In the genomic region with DNA sequence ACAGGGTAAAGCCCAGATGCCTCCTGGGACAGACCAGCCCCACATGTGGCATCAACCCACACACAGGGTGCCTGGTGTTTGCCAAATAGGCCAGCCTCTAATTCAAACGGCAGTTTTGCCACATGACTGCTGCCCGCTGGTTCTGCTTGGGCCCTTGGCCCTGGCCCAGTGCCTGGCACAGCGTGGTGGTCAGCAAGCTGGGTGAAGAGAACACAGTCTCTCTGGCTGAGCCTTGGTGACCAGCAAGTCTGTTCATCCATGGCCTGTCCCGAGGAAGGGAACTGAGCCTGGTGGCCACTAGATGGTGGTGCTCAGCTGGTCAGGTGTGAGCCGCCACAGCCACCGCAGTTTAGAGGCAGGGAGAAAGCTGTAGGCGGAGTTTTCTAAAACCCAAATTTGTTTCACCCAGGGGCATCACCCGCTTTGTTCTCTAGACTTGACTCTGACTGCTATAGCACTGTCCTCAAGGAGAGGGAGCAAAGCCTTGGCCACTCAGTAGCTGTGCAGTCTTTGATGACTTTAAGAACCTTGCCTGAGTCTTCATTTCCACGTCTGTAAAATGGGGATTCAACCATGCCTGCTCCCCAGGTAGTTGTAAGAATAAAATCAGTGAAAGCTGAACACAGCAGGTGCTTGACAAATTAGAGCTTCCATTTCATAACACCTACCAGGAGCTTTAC, we compare ENCODE assay signal across 9 cellular contexts. TPM values are rescaled to one million over a fixed set of nuclear protein-coding genes. Genes with fewer than 3 reads are reported as not detected.
DNase-seq lines count a peak whose midpoint lies in the region; ATAC-seq and TF ChIP-seq lines count a peak whose summit lies in the region.
"Had no signal": no experiment of that assay in that cellular context is flagged by ENCODE, and none has a peak within 500 bp of the region (broad histone marks: within the 10 kb centered on the region; RNA-seq: fewer than 3 reads in every experiment).

No MANE protein-coding gene starts in this region.

- 7 to 20% (median 17%) methylated on average over 9 of the region's 9 CpGs for WGBS in spleen, 5 donors

- no peak for ATAC-seq in HG03520 (IDR thresholded peaks at IDR 0.05; ENCODE audit: unreplicated experiment)

- intact Hi-C loops in spleen (cut with DNase I; ENCODE audit: low total_unique reads): loop anchor here (5.0 kb wide), 1 partner anchor 102 kb away; no protein-coding TSS in a partner anchor

- CTCF ChIA-PET in HEK293T (lab: Yijun Ruan, JAX): interaction anchor here (0.6 to 2.7 kb wide), 18 partner anchors 9 to 215 kb away, joined by 3 to 40 read pairs (median 4); partner anchors contain the start of genes ACBD4, C1QL1 and EFTUD2

- POLR2A ChIA-PET in HEK293T (lab: Yijun Ruan, JAX): interaction anchor here (1.1 to 2.0 kb wide), 7 partner anchors 9 to 104 kb away, joined by 3 to 6 read pairs (median 3); partner anchors contain the start of gene C1QL1

- H3K9me3 ChIP-seq in spleen: no peaks in the 10 kb centered on the region

- no peak overlapping the region for H3K4me3 ChIP-seq in spleen

- H3K27me3 Mint-ChIP-seq in immature natural killer cell (ENCODE audit: low read depth in 3 of 3): peaks cover 0 to 11% (median 4%) of the 10 kb centered on the region in 3 donors

- no peaks in the 10 kb centered on the region for H3K36me3 ChIP-seq in spleen

- H3K27ac ChIP-seq in spleen: no peak overlapping the region

- TF ChIP-seq CTCF in spleen (IDR thresholded peaks at IDR 0.05 in 8 of 11, conservative IDR thresholded peaks at IDR 0.05 in 3 of 11): peak; percentile 57 to 88 (median 78)

- no peak for TF ChIP-seq POLR2A in spleen (IDR thresholded peaks at IDR 0.05)

- DNase-seq in Daoy (ENCODE audit: low read depth): peak; percentile 85
- peak; percentile 84 for DNase-seq in HEK293T (ENCODE audit: extremely low spot score)
- DNase-seq in NCI-H1930 (lab: John Stamatoyannopoulos, UW): peak; percentile 38 to 59
- DNase-seq in UCSD-AML1 (lab: John Stamatoyannopoulos, UW; ENCODE audit: unreplicated experiment): peak; percentile 71
- DNase-seq in brain pericyte (ENCODE audit: low read depth, low spot score): peak; percentile 42
- DNase-seq in immature natural killer cell: peak; percentile 26 to 46 (median 39)
- peak; percentile 89 for DNase-seq in spleen

- peaks cover 0 to 38% (median 13%) of the 10 kb centered on the region in 6 donors for H3K4me1 ChIP-seq in spleen

- no peaks in the 10 kb centered on the region for H3K4me1 Mint-ChIP-seq in immature natural killer cell

- H3K36me3 Mint-ChIP-seq in immature natural killer cell: no peaks in the 10 kb centered on the region

- H3K27ac Mint-ChIP-seq in immature natural killer cell: no peak overlapping the region
- H3K27ac Mint-ChIP-seq: dendritic cell treated with granulocyte-macrophage colony-stimulating factor and Interleukin-4, amounts not matched to agents 40 ng/mL and 50 ng/mL, for 4 days had no signal

- H3K9me3 Mint-ChIP-seq in immature natural killer cell: no peaks in the 10 kb centered on the region
- H3K9me3 Mint-ChIP-seq: dendritic cell treated with granulocyte-macrophage colony-stimulating factor and Interleukin-4, amounts not matched to agents 40 ng/mL and 50 ng/mL, for 4 days had no signal

- no peak overlapping the region for H3K4me3 Mint-ChIP-seq in immature natural killer cell
- H3K4me3 Mint-ChIP-seq: dendritic cell treated with granulocyte-macrophage colony-stimulating factor and Interleukin-4, amounts not matched to agents 40 ng/mL and 50 ng/mL, for 4 days had no signal

- peaks cover 0 to 38% (median 0%) of the 10 kb centered on the region in 7 donors for H3K27me3 ChIP-seq in spleen (replicated peaks in 1 of 7)

TF ChIP-seq in HEK293T, 16 proteins besides CTCF, POLR2A, EP300 and RAD21:
- TF ChIP-seq BHLHE40 (IDR thresholded peaks at IDR 0.05; ENCODE audit: borderline replicate concordance): no peak
- TF ChIP-seq SP1 (IDR thresholded peaks at IDR 0.05): no peak
- no peak for TF ChIP-seq SUZ12 (IDR thresholded peaks at IDR 0.05)
- no peak for TF ChIP-seq FOXA1 (IDR thresholded peaks at IDR 0.05)
- no peak for TF ChIP-seq PKNOX1 (IDR thresholded peaks at IDR 0.05)
- no peak for TF ChIP-seq CTBP1 (IDR thresholded peaks at IDR 0.05; ENCODE audit: borderline replicate concordance)
- no peak for TF ChIP-seq L3MBTL2 (conservative IDR thresholded peaks at IDR 0.05)
- TF ChIP-seq FOXK2 (IDR thresholded peaks at IDR 0.05): no peak
- TF ChIP-seq ELF4 (IDR thresholded peaks at IDR 0.05): no peak
- no peak for TF ChIP-seq ARNT (IDR thresholded peaks at IDR 0.05)
- no peak for TF ChIP-seq TARDBP (IDR thresholded peaks at IDR 0.05)

RNA-seq across cellular contexts. Expression of gene GFAP, which starts 4.7 kb away (rescaled TPM):
- 2.4 TPM in 1 of 2 replicates, not detected in the other for total RNA-seq in Daoy (2014; rRNA removed; shearing (Covaris generic))
- 1 to 10 TPM in 1 of 3 donors, not detected in 2; 1.1 TPM for polyA plus RNA-seq in immature natural killer cell
- total RNA-seq in spleen: 1 to 10 TPM in 1 of 7 donors, under 1 TPM in 2, not detected in 4; 0.41 to 1.7 (median 0.54) TPM
- polyA plus RNA-seq in spleen: under 1 TPM in 2 of 3 donors, not detected in 1; 0.32 to 0.61 TPM

RNA-seq across cellular contexts. Expression of gene EFTUD2, which starts 20.8 kb away (rescaled TPM):
- 176 and 293 TPM in 2 replicates for total RNA-seq in Daoy (2014; rRNA removed; shearing (Covaris generic))
- polyA plus RNA-seq in immature natural killer cell: 100 to 1,000 TPM in 2 of 3 donors, 10 to 100 TPM in 1; 76.5 to 109 (median 101) TPM
- 100 to 1,000 TPM in 6 of 7 donors, 10 to 100 TPM in 1; 77.4 to 140 (median 104) TPM for total RNA-seq in spleen
- 10 to 100 TPM; 39.0 to 44.0 (median 43.6) TPM for polyA plus RNA-seq in spleen

RNA-seq across cellular contexts. Expression of gene KIF18B, which starts 27.5 kb away (rescaled TPM):
- total RNA-seq in Daoy (2014; rRNA removed; shearing (Covaris generic)): 4.9 and 8.4 TPM in 2 replicates
- polyA plus RNA-seq in immature natural killer cell: under 1 TPM in 1 of 3 donors, not detected in 2; 0.37 TPM
- total RNA-seq in spleen: 1 to 10 TPM; 1.1 to 5.8 (median 4.4) TPM
- 1 to 10 TPM in 2 of 3 donors, under 1 TPM in 1; 0.26 to 1.5 (median 1.2) TPM for polyA plus RNA-seq in spleen

RNA-seq across cellular contexts. Expression of gene C1QL1, which starts 48.1 kb away (rescaled TPM):
- total RNA-seq in Daoy (2014; rRNA removed; shearing (Covaris generic)): 1.2 and 4.9 TPM in 2 replicates
- under 1 TPM in 1 of 3 donors, not detected in 2; 0.20 TPM for polyA plus RNA-seq in immature natural killer cell
- under 1 TPM in 1 of 7 donors, not detected in 6; 0.20 TPM for total RNA-seq in spleen
- polyA plus RNA-seq in spleen: under 1 TPM in 1 of 3 donors, not detected in 2; 0.38 TPM

Comparison
In these comparisons a context has a peak if more than half of its experiments do, and no peak if none do; other contexts are left out.
1. DNase-seq: peak in every context shown above with its lines; median percentile 89 in spleen; 85 in Daoy; 84 in HEK293T; 71 in UCSD-AML1; 48 in NCI-H1930; 42 in brain pericyte; 39 in immature natural killer cell.